In the genomic region with DNA sequence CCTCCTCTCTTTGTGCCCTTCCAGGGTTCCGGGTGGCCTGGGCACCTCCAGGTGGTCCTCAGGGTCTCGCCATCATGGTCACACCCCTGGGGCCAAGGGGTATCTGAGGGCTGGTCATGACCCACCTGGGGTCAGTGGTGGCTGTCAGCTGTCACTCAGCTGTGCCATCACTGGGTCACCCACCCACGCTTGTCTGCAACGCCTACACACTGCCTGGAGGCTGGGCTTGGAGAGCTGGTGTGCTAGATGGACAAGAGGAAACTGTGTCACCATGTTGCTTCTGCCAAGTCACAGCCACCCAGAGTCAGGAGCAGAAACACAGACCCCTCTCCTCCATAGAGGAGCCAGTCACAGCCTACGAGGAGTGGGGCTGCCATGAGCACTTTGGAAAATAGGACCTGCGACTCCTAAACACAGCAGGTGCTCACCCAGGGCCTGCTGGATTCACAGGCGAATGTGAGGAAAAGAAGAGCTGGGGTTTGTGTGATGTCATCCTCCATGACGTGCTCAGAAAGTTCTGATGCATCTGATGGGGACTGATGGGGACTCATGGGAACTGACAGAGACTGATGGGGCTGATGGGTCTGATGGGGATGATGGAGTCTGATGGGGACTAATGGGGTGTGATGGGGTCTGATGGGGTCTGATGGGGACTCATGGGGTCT, we compare ENCODE assay signal across 1 cellular context.
A peak's percentile ranks its signal among the peaks of the same experiment; 100 is the strongest.
TF ChIP-seq lines count a peak whose summit lies in the region.

No MANE protein-coding gene starts in this region.

TF ChIP-seq in HEK293, 187 proteins besides CTCF, POLR2A, EP300 and RAD21:
- TF ChIP-seq, protein P1, sequence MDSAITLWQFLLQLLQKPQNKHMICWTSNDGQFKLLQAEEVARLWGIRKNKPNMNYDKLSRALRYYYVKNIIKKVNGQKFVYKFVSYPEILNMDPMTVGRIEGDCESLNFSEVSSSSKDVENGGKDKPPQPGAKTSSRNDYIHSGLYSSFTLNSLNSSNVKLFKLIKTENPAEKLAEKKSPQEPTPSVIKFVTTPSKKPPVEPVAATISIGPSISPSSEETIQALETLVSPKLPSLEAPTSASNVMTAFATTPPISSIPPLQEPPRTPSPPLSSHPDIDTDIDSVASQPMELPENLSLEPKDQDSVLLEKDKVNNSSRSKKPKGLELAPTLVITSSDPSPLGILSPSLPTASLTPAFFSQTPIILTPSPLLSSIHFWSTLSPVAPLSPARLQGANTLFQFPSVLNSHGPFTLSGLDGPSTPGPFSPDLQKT (IDR thresholded peaks at IDR 0.05; ENCODE audit: borderline replicate concordance, low read depth, low read length) = no peak
- TF ChIP-seq ZFHX2 (tag by site-specific recombination; conservative IDR thresholded peaks at IDR 0.05) (peak; percentile 65), KLF7 (tag by site-specific recombination; IDR thresholded peaks at IDR 0.05; ENCODE audit: borderline replicate concordance) (no peak), GLIS2 (tag by site-specific recombination; IDR thresholded peaks at IDR 0.05) (no peak), ZNF501 (tag by site-specific recombination; IDR thresholded peaks at IDR 0.05) (no peak), MZF1 (tag by site-specific recombination; IDR thresholded peaks at IDR 0.05; ENCODE audit: borderline replicate concordance) (no peak), ZNF629 (tag by site-specific recombination; IDR thresholded peaks at IDR 0.05) (peak; percentile 54; the same call in 1 of the 2 replicates), ZNF670 (tag by site-specific recombination; IDR thresholded peaks at IDR 0.05; ENCODE audit: low read depth) (no peak), ZNF560 (tag by site-specific recombination; IDR thresholded peaks at IDR 0.05; ENCODE audit: borderline replicate concordance) (no peak), EGR2 (tag by site-specific recombination; IDR thresholded peaks at IDR 0.05; ENCODE audit: low read depth) (peak; percentile 31; the same call in 1 of the 2 replicates), ZNF830 (tag by site-specific recombination; IDR thresholded peaks at IDR 0.05; ENCODE audit: low read depth) (no peak), ZEB2 (tag by site-specific recombination; IDR thresholded peaks at IDR 0.05) (no peak), ZSCAN16 (tag by site-specific recombination; IDR thresholded peaks at IDR 0.05) (no peak), ZNF341 (tag by site-specific recombination; IDR thresholded peaks at IDR 0.05; ENCODE audit: low read depth) (peak; percentile 50)
- TF ChIP-seq, protein P2, sequence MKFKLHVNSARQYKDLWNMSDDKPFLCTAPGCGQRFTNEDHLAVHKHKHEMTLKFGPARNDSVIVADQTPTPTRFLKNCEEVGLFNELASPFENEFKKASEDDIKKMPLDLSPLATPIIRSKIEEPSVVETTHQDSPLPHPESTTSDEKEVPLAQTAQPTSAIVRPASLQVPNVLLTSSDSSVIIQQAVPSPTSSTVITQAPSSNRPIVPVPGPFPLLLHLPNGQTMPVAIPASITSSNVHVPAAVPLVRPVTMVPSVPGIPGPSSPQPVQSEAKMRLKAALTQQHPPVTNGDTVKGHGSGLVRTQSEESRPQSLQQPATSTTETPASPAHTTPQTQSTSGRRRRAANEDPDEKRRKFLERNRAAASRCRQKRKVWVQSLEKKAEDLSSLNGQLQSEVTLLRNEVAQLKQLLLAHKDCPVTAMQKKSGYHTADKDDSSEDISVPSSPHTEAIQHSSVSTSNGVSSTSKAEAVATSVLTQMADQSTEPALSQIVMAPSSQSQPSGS (tag by site-specific recombination; IDR thresholded peaks at IDR 0.05; ENCODE audit: low read depth) = peak; percentile 53; the same call in 1 of the 2 replicates
- TF ChIP-seq, protein P3, sequence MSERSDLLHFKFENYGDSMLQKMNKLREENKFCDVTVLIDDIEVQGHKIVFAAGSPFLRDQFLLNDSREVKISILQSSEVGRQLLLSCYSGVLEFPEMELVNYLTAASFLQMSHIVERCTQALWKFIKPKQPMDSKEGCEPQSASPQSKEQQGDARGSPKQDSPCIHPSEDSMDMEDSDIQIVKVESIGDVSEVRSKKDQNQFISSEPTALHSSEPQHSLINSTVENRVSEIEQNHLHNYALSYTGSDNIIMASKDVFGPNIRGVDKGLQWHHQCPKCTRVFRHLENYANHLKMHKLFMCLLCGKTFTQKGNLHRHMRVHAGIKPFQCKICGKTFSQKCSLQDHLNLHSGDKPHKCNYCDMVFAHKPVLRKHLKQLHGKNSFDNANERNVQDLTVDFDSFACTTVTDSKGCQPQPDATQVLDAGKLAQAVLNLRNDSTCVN (tag by site-specific recombination; optimal IDR thresholded peaks at IDR 0.05) = no peak
- TF ChIP-seq, protein P4, sequence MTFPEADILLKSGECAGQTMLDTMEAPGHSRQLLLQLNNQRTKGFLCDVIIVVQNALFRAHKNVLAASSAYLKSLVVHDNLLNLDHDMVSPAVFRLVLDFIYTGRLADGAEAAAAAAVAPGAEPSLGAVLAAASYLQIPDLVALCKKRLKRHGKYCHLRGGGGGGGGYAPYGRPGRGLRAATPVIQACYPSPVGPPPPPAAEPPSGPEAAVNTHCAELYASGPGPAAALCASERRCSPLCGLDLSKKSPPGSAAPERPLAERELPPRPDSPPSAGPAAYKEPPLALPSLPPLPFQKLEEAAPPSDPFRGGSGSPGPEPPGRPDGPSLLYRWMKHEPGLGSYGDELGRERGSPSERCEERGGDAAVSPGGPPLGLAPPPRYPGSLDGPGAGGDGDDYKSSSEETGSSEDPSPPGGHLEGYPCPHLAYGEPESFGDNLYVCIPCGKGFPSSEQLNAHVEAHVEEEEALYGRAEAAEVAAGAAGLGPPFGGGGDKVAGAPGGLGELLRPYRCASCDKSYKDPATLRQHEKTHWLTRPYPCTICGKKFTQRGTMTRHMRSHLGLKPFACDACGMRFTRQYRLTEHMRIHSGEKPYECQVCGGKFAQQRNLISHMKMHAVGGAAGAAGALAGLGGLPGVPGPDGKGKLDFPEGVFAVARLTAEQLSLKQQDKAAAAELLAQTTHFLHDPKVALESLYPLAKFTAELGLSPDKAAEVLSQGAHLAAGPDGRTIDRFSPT (tag by site-specific recombination; IDR thresholded peaks at IDR 0.05) = no peak
- TF ChIP-seq, protein P5, sequence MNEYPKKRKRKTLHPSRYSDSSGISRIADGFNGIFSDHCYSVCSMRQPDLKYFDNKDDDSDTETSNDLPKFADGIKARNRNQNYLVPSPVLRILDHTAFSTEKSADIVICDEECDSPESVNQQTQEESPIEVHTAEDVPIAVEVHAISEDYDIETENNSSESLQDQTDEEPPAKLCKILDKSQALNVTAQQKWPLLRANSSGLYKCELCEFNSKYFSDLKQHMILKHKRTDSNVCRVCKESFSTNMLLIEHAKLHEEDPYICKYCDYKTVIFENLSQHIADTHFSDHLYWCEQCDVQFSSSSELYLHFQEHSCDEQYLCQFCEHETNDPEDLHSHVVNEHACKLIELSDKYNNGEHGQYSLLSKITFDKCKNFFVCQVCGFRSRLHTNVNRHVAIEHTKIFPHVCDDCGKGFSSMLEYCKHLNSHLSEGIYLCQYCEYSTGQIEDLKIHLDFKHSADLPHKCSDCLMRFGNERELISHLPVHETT (tag by site-specific recombination; IDR thresholded peaks at IDR 0.05) = no peak
- TF ChIP-seq, protein P6, sequence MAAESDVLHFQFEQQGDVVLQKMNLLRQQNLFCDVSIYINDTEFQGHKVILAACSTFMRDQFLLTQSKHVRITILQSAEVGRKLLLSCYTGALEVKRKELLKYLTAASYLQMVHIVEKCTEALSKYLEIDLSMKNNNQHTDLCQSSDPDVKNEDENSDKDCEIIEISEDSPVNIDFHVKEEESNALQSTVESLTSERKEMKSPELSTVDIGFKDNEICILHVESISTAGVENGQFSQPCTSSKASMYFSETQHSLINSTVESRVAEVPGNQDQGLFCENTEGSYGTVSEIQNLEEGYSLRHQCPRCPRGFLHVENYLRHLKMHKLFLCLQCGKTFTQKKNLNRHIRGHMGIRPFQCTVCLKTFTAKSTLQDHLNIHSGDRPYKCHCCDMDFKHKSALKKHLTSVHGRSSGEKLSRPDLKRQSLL (tag by site-specific recombination; IDR thresholded peaks at IDR 0.05) = no peak
- TF ChIP-seq, protein P7, sequence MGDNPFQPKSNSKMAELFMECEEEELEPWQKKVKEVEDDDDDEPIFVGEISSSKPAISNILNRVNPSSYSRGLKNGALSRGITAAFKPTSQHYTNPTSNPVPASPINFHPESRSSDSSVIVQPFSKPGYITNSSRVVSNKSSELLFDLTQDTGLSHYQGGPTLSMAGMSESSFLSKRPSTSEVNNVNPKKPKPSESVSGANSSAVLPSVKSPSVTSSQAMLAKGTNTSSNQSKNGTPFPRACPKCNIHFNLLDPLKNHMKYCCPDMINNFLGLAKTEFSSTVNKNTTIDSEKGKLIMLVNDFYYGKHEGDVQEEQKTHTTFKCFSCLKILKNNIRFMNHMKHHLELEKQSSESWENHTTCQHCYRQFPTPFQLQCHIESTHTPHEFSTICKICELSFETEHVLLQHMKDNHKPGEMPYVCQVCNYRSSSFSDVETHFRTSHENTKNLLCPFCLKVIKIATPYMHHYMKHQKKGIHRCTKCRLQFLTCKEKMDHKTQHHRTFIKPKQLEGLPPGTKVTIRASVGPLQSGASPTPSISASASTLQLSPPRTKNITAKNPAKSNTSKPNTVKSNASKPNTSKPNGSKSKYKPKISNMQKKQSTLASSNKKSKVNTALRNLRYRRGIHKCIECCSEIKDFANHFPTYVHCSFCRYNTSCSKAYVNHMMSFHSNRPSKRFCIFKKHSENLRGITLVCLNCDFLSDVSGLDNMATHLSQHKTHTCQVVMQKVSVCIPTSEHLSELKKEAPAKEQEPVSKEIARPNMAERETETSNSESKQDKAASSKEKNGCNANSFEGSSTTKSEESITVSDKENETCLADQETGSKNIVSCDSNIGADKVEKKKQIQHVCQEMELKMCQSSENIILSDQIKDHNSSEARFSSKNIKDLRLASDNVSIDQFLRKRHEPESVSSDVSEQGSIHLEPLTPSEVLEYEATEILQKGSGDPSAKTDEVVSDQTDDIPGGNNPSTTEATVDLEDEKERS (tag by site-specific recombination; IDR thresholded peaks at IDR 0.05) = no peak
